ENCODE assay signal across 10 cellular contexts in genomic region chr2:84782717-84783442, GRCh38.
A peak's percentile ranks its signal among the peaks of the same experiment; 100 is the strongest.
DNase-seq lines count a peak whose midpoint lies in the region; FAIRE-seq lines count a peak whose summit lies in the region.
"Had no signal": no experiment of that assay in that cellular context is flagged by ENCODE, and none has a peak within 500 bp of the region (broad histone marks: within the 10 kb centered on the region; RNA-seq: fewer than 3 reads in every experiment).

No MANE protein-coding gene starts in this region.

- peak overlapping the region; percentile 5 to 73 for H3K27ac ChIP-seq in small intestine (ENCODE audit: low read depth in 1 of 2, low read length in 1 of 2)
- H3K27ac ChIP-seq: 22Rv1 had no signal

- 52 to 78% (median 67%) methylated on average over 1 of the region's 1 CpG for whole genome bisulfite sequencing in small intestine, 3 donors

- peaks cover 3 to 4% of the 10 kb centered on the region in 2 donors for H3K4me1 ChIP-seq in small intestine (ENCODE audit: control insufficient read depth in 2 of 2, insufficient read depth in 1 of 2, low read depth in 1 of 2, low read length in 1 of 2)

- no peak overlapping the region for H3K4me3 ChIP-seq in small intestine (ENCODE audit: low read depth in 1 of 2, low read length in 2 of 2)

- FAIRE-seq in small intestine (lab: Jason Lieb, UNC), result no peak

- DNase-seq in NK-92 treated with Interleukin-12 subunit alpha and Interleukin-12 subunit beta, amount 100 ng/mL, for 24 hours (lab: John Stamatoyannopoulos, UW), result peak; percentile 22
- DNase-seq in NK-92 (lab: John Stamatoyannopoulos, UW; ENCODE audit: unreplicated experiment), result no peak
- peak; percentile 7 for DNase-seq in M059J (ENCODE audit: low read depth)
- DNase-seq in activated gamma-delta T cell treated with anti-CD3 and anti-CD28 coated beads, Interleukin-2, amount 50 U/mL, for 16 hours (ENCODE audit: low read depth), result peak; percentile 9
- peak; percentile 53 for DNase-seq in small intestine
- DNase-seq in SIG-M5 (lab: John Stamatoyannopoulos, UW), result no peak
- no peak for DNase-seq in mesenteric fat pad (ENCODE audit: low spot score)
- DNase-seq in anterior cingulate cortex (lab: John Stamatoyannopoulos, UW), result no peak
- DNase-seq: NCI-H1930 had no signal

- H3K9me3 ChIP-seq in small intestine (ENCODE audit: control insufficient read depth, low read depth), result no peaks in the 10 kb centered on the region

- H3K36me3 ChIP-seq in small intestine (ENCODE audit: control insufficient read depth in 2 of 2, insufficient read depth in 2 of 2, low read length in 2 of 2), result no peaks in the 10 kb centered on the region

- no peaks in the 10 kb centered on the region for H3K27me3 ChIP-seq in small intestine (ENCODE audit: control insufficient read depth in 2 of 2, insufficient read depth in 2 of 2, low read length in 2 of 2)

Comparison
In these comparisons a context has a peak if more than half of its experiments do, and no peak if none do; other contexts are left out.
1. DNase-seq: peak in NK-92 treated with Interleukin-12 subunit alpha and Interleukin-12 subunit beta, amount 100 ng/mL, for 24 hours (single experiment), M059J (single experiment), activated gamma-delta T cell treated with anti-CD3 and anti-CD28 coated beads, Interleukin-2, amount 50 U/mL, for 16 hours (single experiment) and small intestine (single experiment); none in NK-92 (single experiment), SIG-M5 (single experiment), mesenteric fat pad (single experiment) and anterior cingulate cortex (0 of 58).